In genomic region chr11:75055511-75055910, GRCh38 we compare ENCODE assay signal across 27 cellular contexts. TPM values are rescaled to one million over a fixed set of nuclear protein-coding genes. Genes with fewer than 3 reads are reported as not detected.
DNase-seq lines count a peak whose midpoint lies in the region; ATAC-seq, FAIRE-seq and TF ChIP-seq lines count a peak whose summit lies in the region.
"Had no signal": no experiment of that assay in that cellular context is flagged by ENCODE, and none has a peak within 500 bp of the region (broad histone marks: within the 10 kb centered on the region; RNA-seq: fewer than 3 reads in every experiment).

No MANE protein-coding gene starts in this region.

- DNase-seq in MCF 10A (ENCODE audit: unreplicated experiment) (peak; percentile 42), mammary epithelial cell (no peak), RPMI7951 (ENCODE audit: low read depth) (peak; percentile 15), fibroblast of mammary gland (ENCODE audit: low read depth) (peak; percentile 43), small intestine (no peak)
- no peak for DNase-seq in stimulated activated effector memory CD8-positive, alpha-beta T cell treated with anti-CD3 and anti-CD28 coated beads, Interleukin-12 subunit alpha, Interleukin-12 subunit beta, amount 100 ng/mL, for 72 hours (ENCODE audit: low spot score in 2 of 2)
- no peak for DNase-seq in effector CD8-positive, alpha-beta T cell (lab: John Stamatoyannopoulos, UW)
- DNase-seq in effector memory CD4-positive, alpha-beta T cell = no peak
- DNase-seq: CD4-positive, CD25-positive, alpha-beta regulatory T cell; GF-D8; KG1; NCI-H1092 treated with DMSO at 0.1 percent for 48 hours; NCI-H1436; NCI-H187; NCI-H2107; NCI-H524 treated with DMSO at 0.1 percent for 48 hours; NCI-H774; PC-3; SJCRH30 had no signal

- no peak overlapping the region for H3K4me2 ChIP-seq in mammary epithelial cell (ENCODE audit: insufficient read depth, low read depth, low read length)
- H3K4me2 ChIP-seq: BLaER1 had no signal

- no TSS peak for BruUV-seq in MCF 10A (replicated peaks; lab: Mats Ljungman, UMichigan)
- BruUV-seq in mammary epithelial cell (replicated peaks; lab: Mats Ljungman, UMichigan) = no TSS peak

- H3K27ac ChIP-seq in mammary epithelial cell (ENCODE audit: insufficient read depth, low read depth, low read length) (no peak overlapping the region), small intestine (ENCODE audit: low read depth in 1 of 2, low read length in 1 of 2) (no peak overlapping the region)
- H3K27ac ChIP-seq in effector memory CD4-positive, alpha-beta T cell (ENCODE audit: insufficient read depth, low read length, poor library complexity, severe bottlenecking) = no peak overlapping the region
- H3K27ac ChIP-seq: BLaER1, SJCRH30 had no signal

- H4K20me1 ChIP-seq in mammary epithelial cell (ENCODE audit: insufficient read depth, low read length) = no peaks in the 10 kb centered on the region
- H4K20me1 ChIP-seq: BLaER1 had no signal

- CTCF ChIA-PET in MCF 10A (lab: Yijun Ruan, JAX) = interaction anchor here (0.6 kb wide), 1 partner anchor 43 kb away, joined by 3 read pairs; no protein-coding TSS in a partner anchor
- CTCF ChIA-PET in mammary epithelial cell (lab: Charles Lee; ENCODE audit: low non-redundant PET) = no interaction called here

- 83% methylated on average over 3 of the region's 6 CpGs for WGBS in mammary epithelial cell (ENCODE audit: low coverage, missing lambda C conversion rate)
- 84 to 91% (median 90%) methylated on average over 6 of the region's 6 CpGs for WGBS in small intestine, 3 donors

- dilution Hi-C loops in mammary epithelial cell (cut with HindIII; ENCODE audit: low sequenced_read_pairs) = no loop called here

- H3K36me3 Mint-ChIP-seq in MCF 10A (ENCODE audit: insufficient read depth, unreplicated experiment) = no peaks in the 10 kb centered on the region
- no peaks in the 10 kb centered on the region for H3K36me3 Mint-ChIP-seq in stimulated activated effector memory CD8-positive, alpha-beta T cell treated with anti-CD3 and anti-CD28 coated beads, Interleukin-12 subunit alpha, Interleukin-12 subunit beta, amount 100 ng/mL, for 72 hours
- H3K36me3 Mint-ChIP-seq: CD4-positive, CD25-positive, alpha-beta regulatory T cell had no signal

- intact Hi-C loops in MCF 10A (cut with micrococcal nuclease) = no loop called here
- intact Hi-C loops in mammary epithelial cell (cut with micrococcal nuclease) = no loop called here

- H3K36me3 ChIP-seq in mammary epithelial cell (ENCODE audit: insufficient read depth, low read length) (no peaks in the 10 kb centered on the region), small intestine (ENCODE audit: control insufficient read depth in 2 of 2, insufficient read depth in 2 of 2, low read length in 2 of 2) (no peaks in the 10 kb centered on the region)
- H3K36me3 ChIP-seq in effector memory CD4-positive, alpha-beta T cell (ENCODE audit: control insufficient read depth, insufficient read depth, low read length) = no peaks in the 10 kb centered on the region
- H3K36me3 ChIP-seq: BLaER1, SJCRH30 had no signal

- no peak overlapping the region for H3K4me3 Mint-ChIP-seq in MCF 10A (ENCODE audit: unreplicated experiment)
- no peak overlapping the region for H3K4me3 Mint-ChIP-seq in stimulated activated effector memory CD8-positive, alpha-beta T cell treated with anti-CD3 and anti-CD28 coated beads, Interleukin-12 subunit alpha, Interleukin-12 subunit beta, amount 100 ng/mL, for 72 hours
- H3K4me3 Mint-ChIP-seq: CD4-positive, CD25-positive, alpha-beta regulatory T cell had no signal

- H2AFZ ChIP-seq in mammary epithelial cell (ENCODE audit: low read depth, low read length) = no peak overlapping the region

- FAIRE-seq in small intestine (lab: Jason Lieb, UNC) = no peak
- FAIRE-seq: D721Med, GM12891, H54, HepG2 had no signal

- POLR2A ChIA-PET in MCF 10A (lab: Yijun Ruan, JAX) = no interaction called here

- peaks cover 17% of the 10 kb centered on the region for H3K27me3 Mint-ChIP-seq in MCF 10A (ENCODE audit: insufficient read depth, unreplicated experiment)

- no peak for TF ChIP-seq CTCF in MCF 10A (IDR thresholded peaks at IDR 0.05; ENCODE audit: unreplicated experiment)
- TF ChIP-seq CTCF in mammary epithelial cell (conservative IDR thresholded peaks at IDR 0.05 in 1 of 2, IDR thresholded peaks at IDR 0.05 in 1 of 2; ENCODE audit: extremely low read depth in 1 of 2, insufficient read depth in 1 of 2, low read depth in 1 of 2, low read length in 2 of 2) = no peak
- no peak for TF ChIP-seq CTCF in fibroblast of mammary gland (conservative IDR thresholded peaks at IDR 0.05; ENCODE audit: control insufficient read depth, insufficient read depth, low read depth, low read length)

- no peaks in the 10 kb centered on the region for H3K79me2 ChIP-seq in mammary epithelial cell (ENCODE audit: insufficient read depth, low read length)

- H3K9me3 Mint-ChIP-seq in MCF 10A (ENCODE audit: unreplicated experiment) = peaks cover 13% of the 10 kb centered on the region
- peaks cover 5% of the 10 kb centered on the region for H3K9me3 Mint-ChIP-seq in stimulated activated effector memory CD8-positive, alpha-beta T cell treated with anti-CD3 and anti-CD28 coated beads, Interleukin-12 subunit alpha, Interleukin-12 subunit beta, amount 100 ng/mL, for 72 hours

- no peak overlapping the region for H3K9ac ChIP-seq in mammary epithelial cell (ENCODE audit: insufficient read depth, low read length)
- H3K9ac ChIP-seq: BLaER1 had no signal

- H3K4me1 Mint-ChIP-seq in MCF 10A (ENCODE audit: insufficient read depth, unreplicated experiment) = no peaks in the 10 kb centered on the region
- H3K4me1 Mint-ChIP-seq in stimulated activated effector memory CD8-positive, alpha-beta T cell treated with anti-CD3 and anti-CD28 coated beads, Interleukin-12 subunit alpha, Interleukin-12 subunit beta, amount 100 ng/mL, for 72 hours = no peaks in the 10 kb centered on the region
- H3K4me1 Mint-ChIP-seq: CD4-positive, CD25-positive, alpha-beta regulatory T cell had no signal

- in situ Hi-C loops in mammary epithelial cell (cut with MboI; ENCODE audit: low sequenced_read_pairs in 2 of 2) = no loop called here

- H3K4me1 ChIP-seq in mammary epithelial cell (ENCODE audit: insufficient read depth, low read length) (no peaks in the 10 kb centered on the region), small intestine (ENCODE audit: control insufficient read depth in 2 of 2, insufficient read depth in 1 of 2, low read depth in 1 of 2, low read length in 1 of 2) (no peaks in the 10 kb centered on the region)
- H3K4me1 ChIP-seq in effector memory CD4-positive, alpha-beta T cell (ENCODE audit: control insufficient read depth, insufficient read depth, low read length, poor library complexity, severe bottlenecking) = no peaks in the 10 kb centered on the region
- H3K4me1 ChIP-seq: SJCRH30 had no signal

- H3K27ac Mint-ChIP-seq in MCF 10A (ENCODE audit: low read depth, unreplicated experiment) = no peak overlapping the region
- H3K27ac Mint-ChIP-seq in stimulated activated effector memory CD8-positive, alpha-beta T cell treated with anti-CD3 and anti-CD28 coated beads, Interleukin-12 subunit alpha, Interleukin-12 subunit beta, amount 100 ng/mL, for 72 hours = no peak overlapping the region
- H3K27ac Mint-ChIP-seq: CD4-positive, CD25-positive, alpha-beta regulatory T cell had no signal

- no peaks in the 10 kb centered on the region for H3K9me3 ChIP-seq in mammary epithelial cell (replicated peaks; ENCODE audit: insufficient read depth, low read length)
- H3K9me3 ChIP-seq in effector memory CD4-positive, alpha-beta T cell (ENCODE audit: control insufficient read depth, low read length) = peaks cover 5% of the 10 kb centered on the region
- H3K9me3 ChIP-seq in small intestine (ENCODE audit: control insufficient read depth, low read depth) = no peaks in the 10 kb centered on the region

- H3K27me3 ChIP-seq in mammary epithelial cell (ENCODE audit: insufficient read depth, low read length) (peaks cover 2% of the 10 kb centered on the region), small intestine (ENCODE audit: control insufficient read depth in 2 of 2, insufficient read depth in 2 of 2, low read length in 2 of 2) (no peaks in the 10 kb centered on the region)
- no peaks in the 10 kb centered on the region for H3K27me3 ChIP-seq in effector memory CD4-positive, alpha-beta T cell (replicated peaks; ENCODE audit: control insufficient read depth, insufficient read depth, low read length, poor library complexity, severe bottlenecking)
- H3K27me3 ChIP-seq: BLaER1, SJCRH30 had no signal

- H3K4me3 ChIP-seq in mammary epithelial cell (replicated peaks in 1 of 3; ENCODE audit: insufficient read depth in 1 of 3, low read depth in 2 of 3, low read length in 3 of 3) (no peak overlapping the region), fibroblast of mammary gland (ENCODE audit: control insufficient read depth, low read depth, low read length) (no peak overlapping the region), small intestine (ENCODE audit: low read depth in 1 of 2, low read length in 2 of 2) (no peak overlapping the region)
- H3K4me3 ChIP-seq in effector memory CD4-positive, alpha-beta T cell (ENCODE audit: insufficient read depth, low read depth, low read length, poor library complexity, severe bottlenecking) = no peak overlapping the region
- H3K4me3 ChIP-seq: BLaER1, SJCRH30 had no signal

- peak; percentile 45 for ATAC-seq in stimulated activated effector memory CD8-positive, alpha-beta T cell treated with anti-CD3 and anti-CD28 coated beads, Interleukin-12 subunit alpha, Interleukin-12 subunit beta, amount 100 ng/mL, for 72 hours
- ATAC-seq: HepG2, PC-3, Right ventricle myocardium inferior had no signal

RNA-seq across cellular contexts. Expression of gene OR2AT4, which starts 41.2 kb away (rescaled TPM):
- total RNA-seq in MCF 10A (2022) (not detected in 2 replicates), mammary epithelial cell (not detected)
- polyA plus RNA-seq in mammary epithelial cell (not detected), small intestine (not detected)
- polyA minus RNA-seq in mammary epithelial cell = not detected
- not detected in 2 replicates for total RNA-seq in RPMI7951 (2014; rRNA removed; shearing (Covaris generic))
- total RNA-seq: A172; CD4-positive, CD25-positive, alpha-beta regulatory T cell; HepG2; HT1080; PC-3; Right ventricle myocardium inferior; SJCRH30 had no signal
- polyA plus RNA-seq: CD4-positive, CD25-positive, alpha-beta regulatory T cell; HepG2 had no signal

Comparison
In these comparisons a context has a peak if more than half of its experiments do, and no peak if none do; other contexts are left out.
1. DNase-seq: peak in MCF 10A (single experiment), RPMI7951 (single experiment) and fibroblast of mammary gland (single experiment); none in mammary epithelial cell (single experiment), stimulated activated effector memory CD8-positive, alpha-beta T cell treated with anti-CD3 and anti-CD28 coated beads, Interleukin-12 subunit alpha, Interleukin-12 subunit beta, amount 100 ng/mL, for 72 hours (0 of 2), effector CD8-positive, alpha-beta T cell (single experiment), effector memory CD4-positive, alpha-beta T cell (0 of 3) and small intestine (single experiment).